ENCODE assay signal across 1 cellular context in the genomic region with DNA sequence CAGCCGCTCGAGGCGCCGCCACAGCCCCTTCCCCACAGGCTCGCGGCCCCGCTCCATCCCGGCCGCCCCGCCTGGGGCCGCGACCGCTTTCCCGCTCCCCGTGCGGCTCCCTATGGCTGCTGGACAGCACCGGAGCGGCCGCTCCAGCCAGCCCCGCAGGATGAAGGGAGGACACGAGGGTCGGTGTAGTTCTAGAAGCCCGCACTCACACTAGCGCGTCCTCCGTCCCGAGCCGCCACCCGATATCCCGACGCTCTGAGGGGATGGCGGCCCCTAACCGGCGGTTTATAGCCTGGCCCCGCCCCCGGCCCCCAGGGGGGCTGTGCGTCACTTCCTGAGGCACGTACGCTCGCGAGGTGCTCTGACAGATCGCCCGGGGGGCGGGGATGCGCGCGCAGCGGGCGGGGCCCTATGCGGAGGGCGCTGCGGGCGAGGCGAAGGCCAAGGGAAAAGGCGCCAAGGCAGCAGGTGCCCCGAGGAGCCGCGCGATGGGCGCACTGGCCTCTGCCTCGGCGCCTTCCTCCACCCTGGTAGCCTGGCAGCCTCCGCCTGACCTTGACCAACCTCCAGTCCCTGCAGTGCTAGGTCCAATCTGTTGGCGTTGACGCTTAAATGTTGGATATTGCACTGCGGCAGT.
TF ChIP-seq lines count a peak whose summit lies in the region.

TSS of gene TFRC (minus strand) at position 257 of the 637 bp plus-strand sequence. CDS start 4,991 bp downstream, outside the sequence.

TF ChIP-seq in K562, 482 proteins besides CTCF, POLR2A, EP300 and RAD21 (continued from another document):
- TF ChIP-seq, protein P1, sequence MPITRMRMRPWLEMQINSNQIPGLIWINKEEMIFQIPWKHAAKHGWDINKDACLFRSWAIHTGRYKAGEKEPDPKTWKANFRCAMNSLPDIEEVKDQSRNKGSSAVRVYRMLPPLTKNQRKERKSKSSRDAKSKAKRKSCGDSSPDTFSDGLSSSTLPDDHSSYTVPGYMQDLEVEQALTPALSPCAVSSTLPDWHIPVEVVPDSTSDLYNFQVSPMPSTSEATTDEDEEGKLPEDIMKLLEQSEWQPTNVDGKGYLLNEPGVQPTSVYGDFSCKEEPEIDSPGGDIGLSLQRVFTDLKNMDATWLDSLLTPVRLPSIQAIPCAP (CRISPR knock-in tag; IDR thresholded peaks at IDR 0.05; ENCODE audit: borderline replicate concordance): 0 out of 2 replicates have a peak, but pooled peaks have one; percentile 35
- TF ChIP-seq CHD1 (IDR thresholded peaks at IDR 0.05; ENCODE audit: low read length) (peak; percentile 96), ZNF668 (CRISPR knock-in tag; IDR thresholded peaks at IDR 0.05) (no peak), BHLHE40 (IDR thresholded peaks at IDR 0.05; ENCODE audit: low read length) (peak; percentile 15; the same call in 1 of the 2 replicates), ZNF778 (CRISPR knock-in tag; IDR thresholded peaks at IDR 0.05) (no peak), ZFP36 (IDR thresholded peaks at IDR 0.05; ENCODE audit: low read depth, low read length, partially characterized antibody) (no peak), POLR3A (IDR thresholded peaks at IDR 0.05; ENCODE audit: borderline replicate concordance, extremely low read depth, insufficient read depth, insufficient read length) (no peak), TGIF2 (CRISPR knock-in tag; IDR thresholded peaks at IDR 0.05) (peak; percentile 97), WHSC1 (IDR thresholded peaks at IDR 0.05; ENCODE audit: low read length) (no peak), KLF6 (CRISPR knock-in tag; IDR thresholded peaks at IDR 0.05; ENCODE audit: borderline replicate concordance) (no peak), NCOR1 (IDR thresholded peaks at IDR 0.05) (peak; percentile 74), NFIC (IDR thresholded peaks at IDR 0.05) (peak; percentile 80), TFAM (CRISPR knock-in tag; conservative IDR thresholded peaks at IDR 0.05) (no peak)
- TF ChIP-seq, protein P2, sequence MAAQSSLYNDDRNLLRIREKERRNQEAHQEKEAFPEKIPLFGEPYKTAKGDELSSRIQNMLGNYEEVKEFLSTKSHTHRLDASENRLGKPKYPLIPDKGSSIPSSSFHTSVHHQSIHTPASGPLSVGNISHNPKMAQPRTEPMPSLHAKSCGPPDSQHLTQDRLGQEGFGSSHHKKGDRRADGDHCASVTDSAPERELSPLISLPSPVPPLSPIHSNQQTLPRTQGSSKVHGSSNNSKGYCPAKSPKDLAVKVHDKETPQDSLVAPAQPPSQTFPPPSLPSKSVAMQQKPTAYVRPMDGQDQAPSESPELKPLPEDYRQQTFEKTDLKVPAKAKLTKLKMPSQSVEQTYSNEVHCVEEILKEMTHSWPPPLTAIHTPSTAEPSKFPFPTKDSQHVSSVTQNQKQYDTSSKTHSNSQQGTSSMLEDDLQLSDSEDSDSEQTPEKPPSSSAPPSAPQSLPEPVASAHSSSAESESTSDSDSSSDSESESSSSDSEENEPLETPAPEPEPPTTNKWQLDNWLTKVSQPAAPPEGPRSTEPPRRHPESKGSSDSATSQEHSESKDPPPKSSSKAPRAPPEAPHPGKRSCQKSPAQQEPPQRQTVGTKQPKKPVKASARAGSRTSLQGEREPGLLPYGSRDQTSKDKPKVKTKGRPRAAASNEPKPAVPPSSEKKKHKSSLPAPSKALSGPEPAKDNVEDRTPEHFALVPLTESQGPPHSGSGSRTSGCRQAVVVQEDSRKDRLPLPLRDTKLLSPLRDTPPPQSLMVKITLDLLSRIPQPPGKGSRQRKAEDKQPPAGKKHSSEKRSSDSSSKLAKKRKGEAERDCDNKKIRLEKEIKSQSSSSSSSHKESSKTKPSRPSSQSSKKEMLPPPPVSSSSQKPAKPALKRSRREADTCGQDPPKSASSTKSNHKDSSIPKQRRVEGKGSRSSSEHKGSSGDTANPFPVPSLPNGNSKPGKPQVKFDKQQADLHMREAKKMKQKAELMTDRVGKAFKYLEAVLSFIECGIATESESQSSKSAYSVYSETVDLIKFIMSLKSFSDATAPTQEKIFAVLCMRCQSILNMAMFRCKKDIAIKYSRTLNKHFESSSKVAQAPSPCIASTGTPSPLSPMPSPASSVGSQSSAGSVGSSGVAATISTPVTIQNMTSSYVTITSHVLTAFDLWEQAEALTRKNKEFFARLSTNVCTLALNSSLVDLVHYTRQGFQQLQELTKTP (IDR thresholded peaks at IDR 0.05; ENCODE audit: low read depth in 1 of 2, partially characterized antibody in 2 of 2): no peak
